ENCODE assay signal across 25 cellular contexts in the genomic region with DNA sequence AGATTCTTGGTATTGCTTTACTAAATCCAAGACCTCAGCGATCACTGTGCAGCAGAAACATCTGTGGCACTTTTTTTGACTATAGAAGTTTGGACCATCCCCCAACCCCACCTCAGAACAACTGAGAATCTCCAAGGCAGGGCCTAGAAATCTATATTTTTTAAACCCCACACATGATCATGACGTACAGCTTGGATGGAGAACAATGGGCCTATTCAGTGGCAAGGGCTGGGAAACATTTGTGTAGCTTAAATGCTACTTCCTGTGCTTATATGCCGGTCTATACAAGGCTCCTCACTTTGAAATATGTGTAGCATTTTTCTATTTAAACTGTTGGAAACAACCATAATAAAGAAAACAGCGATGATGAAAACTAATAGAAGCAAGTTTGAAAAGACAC.
"Had no signal": no experiment of that assay in that cellular context is flagged by ENCODE, and none has a peak within 500 bp of the region (broad histone marks: within the 10 kb centered on the region; RNA-seq: fewer than 3 reads in every experiment).

No MANE protein-coding gene starts in this region.

- H3K27me3 ChIP-seq: body of pancreas had no signal

- H3K9ac ChIP-seq: KMS-11 had no signal

- H3K27ac ChIP-seq: body of pancreas, KMS-11, SK-N-MC had no signal

- DNase-seq: activated B cell treated with CpG ODN at 0.5 μM for 24 hours; activated CD4-positive, alpha-beta T cell treated with anti-CD3 and anti-CD28 coated beads for 1 hour; activated CD4-positive, alpha-beta T cell treated with anti-CD3 and anti-CD28 coated beads, Interleukin-2, amount 10 ng/mL, durations not matched to agents 24 days and 14 days; activated CD4-positive, alpha-beta T cell treated with anti-CD3 and anti-CD28 coated beads, Interleukin-2, amount 50 U/mL, for 48 hours; activated CD8-positive, alpha-beta memory T cell treated with anti-CD3 and anti-CD28 coated beads, Interleukin-2, amount 10 ng/mL, durations not matched to agents 7 days and 5 days; activated effector memory CD4-positive, alpha-beta T cell treated with Interleukin-2 at 50 U/mL for 16 hours; activated naive CD4-positive, alpha-beta T cell; activated T-cell treated with anti-CD3 and anti-CD28 coated beads, Interleukin-2, amount 50 U/mL, for 24 hours; aorta; body of pancreas; NCI-H1105; NCI-H1436; NCI-H1694 treated with DMSO at 0.1 percent for 48 hours; NCI-H2029 treated with DMSO at 0.1 percent for 48 hours; NCI-H510A treated with DMSO at 0.1 percent for 48 hours; NCI-H69; NK-92 treated with Interleukin-12 subunit alpha and Interleukin-12 subunit beta, amount 100 ng/mL, for 24 hours; SHP77 treated with DMSO at 0.1 percent for 48 hours; T-cell; T-helper 2 cell; T1000 had no signal

- H3K4me3 Mint-ChIP-seq: activated B cell treated with CpG ODN at 0.5 μM for 24 hours; activated CD4-positive, alpha-beta T cell treated with anti-CD3 and anti-CD28 coated beads, Interleukin-2, amount 10 ng/mL, durations not matched to agents 24 days and 14 days; activated CD8-positive, alpha-beta memory T cell treated with anti-CD3 and anti-CD28 coated beads, Interleukin-2, amount 10 ng/mL, durations not matched to agents 7 days and 5 days; activated naive CD4-positive, alpha-beta T cell treated with anti-CD3 and anti-CD28 coated beads, Interleukin-2, amount 50 U/mL, for 24 hours; activated T-cell treated with anti-CD3 and anti-CD28 coated beads, Interleukin-2, amount 50 U/mL, for 24 hours; activated T-helper 1 cell treated with anti-CD3 and anti-CD28 coated beads, Interleukin-12 subunit alpha, Interleukin-12 subunit beta, Interleukin-2, Interleukin-4 antibody, amounts not matched to agents 30 ng/mL and 10 ng/mL and 1 ng/mL, durations not matched to agents 14 hours and 24 hours and 36 hours; T-cell had no signal

- H3K9me3 ChIP-seq: body of pancreas had no signal

- H3K4me1 Mint-ChIP-seq: activated B cell treated with CpG ODN at 0.5 μM for 24 hours; activated CD4-positive, alpha-beta T cell treated with anti-CD3 and anti-CD28 coated beads, Interleukin-2, amount 10 ng/mL, durations not matched to agents 24 days and 14 days; activated CD8-positive, alpha-beta memory T cell treated with anti-CD3 and anti-CD28 coated beads, Interleukin-2, amount 10 ng/mL, durations not matched to agents 7 days and 5 days; activated naive CD4-positive, alpha-beta T cell treated with anti-CD3 and anti-CD28 coated beads, Interleukin-2, amount 50 U/mL, for 24 hours; T-cell had no signal

- H3K4me3 ChIP-seq: body of pancreas, SK-N-MC had no signal

- H3K9me3 Mint-ChIP-seq: activated B cell treated with CpG ODN at 0.5 μM for 24 hours; activated CD4-positive, alpha-beta T cell treated with anti-CD3 and anti-CD28 coated beads, Interleukin-2, amount 10 ng/mL, durations not matched to agents 24 days and 14 days; activated naive CD4-positive, alpha-beta T cell treated with anti-CD3 and anti-CD28 coated beads, Interleukin-2, amount 50 U/mL, for 24 hours; activated T-cell treated with anti-CD3 and anti-CD28 coated beads, Interleukin-2, amount 50 U/mL, for 24 hours; activated T-helper 1 cell treated with anti-CD3 and anti-CD28 coated beads, Interleukin-12 subunit alpha, Interleukin-12 subunit beta, Interleukin-2, Interleukin-4 antibody, amounts not matched to agents 30 ng/mL and 10 ng/mL and 1 ng/mL, durations not matched to agents 14 hours and 24 hours and 36 hours; T-cell had no signal

- H3K36me3 Mint-ChIP-seq: activated CD8-positive, alpha-beta memory T cell treated with anti-CD3 and anti-CD28 coated beads, Interleukin-2, amount 10 ng/mL, durations not matched to agents 7 days and 5 days; activated naive CD4-positive, alpha-beta T cell treated with anti-CD3 and anti-CD28 coated beads, Interleukin-2, amount 50 U/mL, for 24 hours; T-cell had no signal

- H3K4me2 ChIP-seq: KMS-11 had no signal

- H3K27ac Mint-ChIP-seq: activated B cell treated with CpG ODN at 0.5 μM for 24 hours; activated CD4-positive, alpha-beta T cell treated with anti-CD3 and anti-CD28 coated beads, Interleukin-2, amount 10 ng/mL, durations not matched to agents 24 days and 14 days; activated CD8-positive, alpha-beta memory T cell treated with anti-CD3 and anti-CD28 coated beads, Interleukin-2, amount 10 ng/mL, durations not matched to agents 7 days and 5 days; activated naive CD4-positive, alpha-beta T cell treated with anti-CD3 and anti-CD28 coated beads, Interleukin-2, amount 50 U/mL, for 24 hours; activated T-cell treated with anti-CD3 and anti-CD28 coated beads, Interleukin-2, amount 50 U/mL, for 24 hours; activated T-helper 1 cell treated with anti-CD3 and anti-CD28 coated beads, Interleukin-12 subunit alpha, Interleukin-12 subunit beta, Interleukin-2, Interleukin-4 antibody, amounts not matched to agents 30 ng/mL and 10 ng/mL and 1 ng/mL, durations not matched to agents 14 hours and 24 hours and 36 hours; T-cell had no signal
